In the genomic region with DNA sequence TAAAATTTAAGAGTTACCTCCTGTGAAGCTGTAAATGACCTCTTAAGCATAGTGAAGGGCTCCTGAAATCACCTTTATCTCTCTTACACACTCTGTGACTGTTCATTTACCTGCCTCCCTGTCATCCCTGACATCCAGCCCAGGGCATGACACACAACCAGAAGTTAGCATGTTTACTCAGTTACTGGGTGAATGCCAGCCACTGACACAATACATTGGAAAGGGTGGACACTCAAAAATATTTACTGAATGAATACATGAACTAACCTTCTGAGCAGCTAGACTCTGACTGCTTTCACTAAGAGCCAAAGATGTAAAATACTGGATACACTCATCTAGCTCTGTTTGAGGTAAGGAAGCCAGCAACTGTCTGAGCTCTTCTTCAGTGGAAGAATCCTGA, we compare ENCODE assay signal across 14 cellular contexts. TPM values are rescaled to one million over a fixed set of nuclear protein-coding genes. Genes with fewer than 3 reads are reported as not detected.
A peak's percentile ranks its signal among the peaks of the same experiment; 100 is the strongest.
DNase-seq lines count a peak whose midpoint lies in the region; ATAC-seq and TF ChIP-seq lines count a peak whose summit lies in the region.
"Had no signal": no experiment of that assay in that cellular context is flagged by ENCODE, and none has a peak within 500 bp of the region (broad histone marks: within the 10 kb centered on the region; RNA-seq: fewer than 3 reads in every experiment).

No MANE protein-coding gene starts in this region.

- no peak overlapping the region for H3K4me3 ChIP-seq in right lobe of liver
- H3K4me3 ChIP-seq: spleen had no signal

- peaks cover 0 to 8% (median 0%) of the 10 kb centered on the region in 4 donors for H3K4me1 ChIP-seq in right lobe of liver
- H3K4me1 ChIP-seq: spleen had no signal

- intact Hi-C loops in right lobe of liver (cut with DNase I) = no loop called here

- H3K4me3 Mint-ChIP-seq in type B pancreatic cell = no peak overlapping the region
- H3K4me3 Mint-ChIP-seq: activated naive CD4-positive, alpha-beta T cell treated with anti-CD3 and anti-CD28 coated beads, Interleukin-2, amount 50 U/mL, for 24 hours; B cell; nephron had no signal

- TF ChIP-seq POLR2A in right lobe of liver (IDR thresholded peaks at IDR 0.05) = no peak

- H3K4me1 Mint-ChIP-seq in type B pancreatic cell (ENCODE audit: unreplicated experiment) = no peaks in the 10 kb centered on the region
- H3K4me1 Mint-ChIP-seq: activated naive CD4-positive, alpha-beta T cell treated with anti-CD3 and anti-CD28 coated beads, Interleukin-2, amount 50 U/mL, for 24 hours; B cell; nephron had no signal

- peaks cover 25% of the 10 kb centered on the region for H3K36me3 Mint-ChIP-seq in type B pancreatic cell

- peaks cover 0 to 3% (median 0%) of the 10 kb centered on the region in 4 donors for H3K36me3 ChIP-seq in right lobe of liver

- H3K27ac ChIP-seq in right lobe of liver = peak overlapping the region; percentile 12 to 43 (median 32)
- H3K27ac ChIP-seq: spleen had no signal

- H3K27ac Mint-ChIP-seq in type B pancreatic cell = no peak overlapping the region
- H3K27ac Mint-ChIP-seq: activated naive CD4-positive, alpha-beta T cell treated with anti-CD3 and anti-CD28 coated beads, Interleukin-2, amount 50 U/mL, for 24 hours; B cell; nephron had no signal

- ATAC-seq in right lobe of liver = peak; percentile 96 to 99 (median 98)
- ATAC-seq in GM18909 (IDR thresholded peaks at IDR 0.05; ENCODE audit: poor library complexity, unreplicated experiment) = no peak
- no peak for ATAC-seq in HG03025 (IDR thresholded peaks at IDR 0.05; ENCODE audit: low FRiP score, unreplicated experiment)
- ATAC-seq in HG02981 (IDR thresholded peaks at IDR 0.05; ENCODE audit: unreplicated experiment) = no peak

- no peaks in the 10 kb centered on the region for H3K9me3 Mint-ChIP-seq in type B pancreatic cell
- H3K9me3 Mint-ChIP-seq: activated naive CD4-positive, alpha-beta T cell treated with anti-CD3 and anti-CD28 coated beads, Interleukin-2, amount 50 U/mL, for 24 hours; nephron had no signal

- H3K9me3 ChIP-seq in right lobe of liver = no peaks in the 10 kb centered on the region
- H3K9me3 ChIP-seq: spleen had no signal

- H3K27me3 ChIP-seq in right lobe of liver = no peaks in the 10 kb centered on the region
- H3K27me3 ChIP-seq: spleen had no signal

- TF ChIP-seq CTCF in AG09319 (IDR thresholded peaks at IDR 0.05; ENCODE audit: low read depth, low read length) (no peak), right lobe of liver (IDR thresholded peaks at IDR 0.05) (no peak), type B pancreatic cell (conservative IDR thresholded peaks at IDR 0.05) (no peak)

- DNase-seq in AG09319 (ENCODE audit: extremely low read depth, low read depth) (peak; percentile 31), M059J (ENCODE audit: low read depth) (peak; percentile 80), dedifferentiated amniotic fluid mesenchymal stem cell (ENCODE audit: extremely low spot score) (peak; percentile 79), right lobe of liver (peak; percentile 68 to 85 (median 71)), type B pancreatic cell (ENCODE audit: extremely low spot score, unreplicated experiment) (no peak)
- DNase-seq: activated CD4-positive, alpha-beta T cell treated with anti-CD3 and anti-CD28 coated beads, Interleukin-2, amount 50 U/mL, for 48 hours; NCI-H524; spleen had no signal

- H3K27me3 Mint-ChIP-seq in type B pancreatic cell = no peaks in the 10 kb centered on the region
- H3K27me3 Mint-ChIP-seq: activated naive CD4-positive, alpha-beta T cell treated with anti-CD3 and anti-CD28 coated beads, Interleukin-2, amount 50 U/mL, for 24 hours; B cell had no signal

RNA-seq across cellular contexts. Expression of gene SERAC1, which starts 25.3 kb away (rescaled TPM):
- 11.4 and 14.8 TPM in 2 replicates for total RNA-seq in M059J (2014; rRNA removed; shearing (Covaris generic))
- total RNA-seq in right lobe of liver = 1 to 10 TPM; 3.0 to 5.1 (median 4.4) TPM
- 11.2 and 12.4 TPM in 2 replicates for total RNA-seq in type B pancreatic cell (ENCODE audit: low replicate concordance)

RNA-seq across cellular contexts. Expression of gene GTF2H5, which starts 25.4 kb away (rescaled TPM):
- 10.5 and 19.0 TPM in 2 replicates for total RNA-seq in M059J (2014; rRNA removed; shearing (Covaris generic))
- total RNA-seq in right lobe of liver = 10 to 100 TPM in 4 of 6 experiments, 1 to 10 TPM in 2; 3.4 to 16.3 (median 11.8) TPM
- total RNA-seq in type B pancreatic cell (ENCODE audit: low replicate concordance) = 27.3 and 29.9 TPM in 2 replicates

Comparison
In these comparisons a context has a peak if more than half of its experiments do, and no peak if none do; other contexts are left out.
1. ATAC-seq: peak in right lobe of liver (4 of 4); none in GM18909 (single experiment), HG03025 (single experiment) and HG02981 (single experiment).